1 cellular context compared by ENCODE assay signal in the genomic region with DNA sequence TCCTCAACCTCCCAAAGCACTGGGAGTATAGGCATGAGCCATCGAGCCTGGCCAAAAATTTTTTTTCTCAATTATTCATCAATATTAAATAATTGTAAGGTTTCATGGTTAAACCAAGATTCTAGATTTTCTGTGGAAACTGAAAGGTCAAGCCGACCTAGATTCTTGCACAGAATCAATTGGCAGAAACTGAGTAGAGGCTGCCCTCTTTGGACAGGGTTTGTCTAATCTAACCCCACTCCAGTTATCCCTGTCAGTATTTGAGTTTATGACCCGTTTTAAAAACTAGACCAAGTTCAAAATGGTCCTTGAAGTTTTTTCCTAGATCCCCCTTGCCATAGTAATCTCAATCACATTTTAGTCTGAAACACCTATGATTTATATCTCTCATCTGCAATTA.
A peak's percentile ranks its signal among the peaks of the same experiment; 100 is the strongest.
TF ChIP-seq lines count a peak whose summit lies in the region.

No MANE protein-coding gene starts in this region.

TF ChIP-seq in IMR-90, 13 proteins besides CTCF, POLR2A, EP300 and RAD21:
- TF ChIP-seq SMC3 (IDR thresholded peaks at IDR 0.05; ENCODE audit: low read depth, low read length), result peak; percentile 44
- TF ChIP-seq CEBPB (IDR thresholded peaks at IDR 0.05; ENCODE audit: low read depth, low read length), result no peak
